2 cellular contexts compared by ENCODE assay signal in genomic region chr2:216717907-216718615, GRCh38.
A peak's percentile ranks its signal among the peaks of the same experiment; 100 is the strongest.
TF ChIP-seq lines count a peak whose summit lies in the region.

No MANE protein-coding gene starts in this region.

TF ChIP-seq in IMR-90, 13 proteins besides CTCF, POLR2A, EP300 and RAD21:
- TF ChIP-seq BHLHE40 (IDR thresholded peaks at IDR 0.05; ENCODE audit: low read depth, low read length) (no peak), CHD1 (IDR thresholded peaks at IDR 0.05; ENCODE audit: low read depth, low read length) (no peak)
TF ChIP-seq in IMR-90: peak in this region for 0.

TF ChIP-seq in K562, 482 proteins besides CTCF, POLR2A, EP300 and RAD21:
- peak; percentile 25 for TF ChIP-seq RBM25 (IDR thresholded peaks at IDR 0.05; ENCODE audit: low read depth, low read length, severe bottlenecking)
- TF ChIP-seq ZEB2 (IDR thresholded peaks at IDR 0.05) = no peak
